Comparison of ENCODE assay signal across 30 cellular contexts in the genomic region with DNA sequence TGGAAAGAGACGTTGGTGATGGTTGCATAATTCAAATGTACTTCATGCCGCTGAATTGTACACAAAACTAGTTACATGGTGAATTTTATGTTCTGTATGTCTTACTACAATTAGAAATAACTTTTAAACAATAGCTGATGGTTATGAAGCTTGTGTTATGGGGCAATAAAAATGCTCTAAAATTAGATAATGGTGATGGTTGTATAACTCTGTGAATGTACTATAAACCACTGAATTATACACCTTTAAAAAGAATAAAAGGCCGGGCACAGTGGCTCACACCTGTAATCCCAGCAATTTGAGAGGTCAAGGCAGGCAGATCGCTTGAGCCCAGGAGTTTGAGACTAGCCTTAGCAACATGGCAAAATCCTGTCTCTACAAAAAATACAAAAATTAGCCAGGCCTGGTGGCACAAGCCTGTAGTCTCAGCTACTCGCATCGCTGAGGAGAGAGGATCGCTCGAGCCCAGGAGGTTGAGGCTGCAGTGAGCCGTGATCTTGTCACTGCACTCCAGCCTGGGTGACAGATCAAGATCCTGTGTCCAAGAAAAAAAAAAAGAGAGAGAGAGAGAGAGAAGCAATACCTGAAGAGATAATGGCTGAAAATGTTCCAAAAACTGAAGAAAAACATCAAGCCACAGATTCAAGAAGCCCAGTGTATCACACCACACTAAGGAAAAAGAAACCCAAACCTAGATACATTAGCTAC. TPM values are rescaled to one million over a fixed set of nuclear protein-coding genes. Genes with fewer than 3 reads are reported as not detected.
DNase-seq lines count a peak whose midpoint lies in the region; ATAC-seq and TF ChIP-seq lines count a peak whose summit lies in the region.
"Had no signal": no experiment of that assay in that cellular context is flagged by ENCODE, and none has a peak within 500 bp of the region (broad histone marks: within the 10 kb centered on the region; RNA-seq: fewer than 3 reads in every experiment).

No MANE protein-coding gene starts in this region.

- DNase-seq in activated naive CD4-positive, alpha-beta T cell (lab: John Stamatoyannopoulos, UW): no peak
- no peak for DNase-seq in activated naive CD8-positive, alpha-beta T cell treated with anti-CD3 and anti-CD28 coated beads, Interleukin-2, amount 10 ng/mL, durations not matched to agents 7 days and 5 days
- DNase-seq in mesothelial cell of epicardium (ENCODE audit: low spot score in 2 of 2, unreplicated experiment in 2 of 2) (no peak), OCI-M2 (lab: John Stamatoyannopoulos, UW; ENCODE audit: unreplicated experiment) (no peak), NCI-H1436 (lab: John Stamatoyannopoulos, UW) (no peak)
- DNase-seq in naive thymus-derived CD8-positive, alpha-beta T cell: no peak
- DNase-seq: activated CD4-positive, alpha-beta T cell treated with anti-CD3 and anti-CD28 coated beads, Interleukin-2, amount 50 U/mL, for 48 hours; activated gamma-delta T cell; adrenal gland; DMS79 treated with DMSO at 0.1 percent for 48 hours; foreskin fibroblast; GF-D8; H7; NCI-H1092 treated with DMSO at 0.1 percent for 48 hours; NCI-H1930; NCI-H526; retina; RPMI8226; stimulated activated CD4-positive, alpha-beta T cell treated with anti-CD3 and anti-CD28 coated beads, Interleukin-1b, Interleukin-23, amount 100 ng/mL, for 48 hours; upper lobe of right lung had no signal

- no peak overlapping the region for H3K4me3 ChIP-seq in skeletal muscle tissue (ENCODE audit: low read length in 3 of 3)
- H3K4me3 ChIP-seq: adrenal gland, SJSA1, smooth muscle cell, upper lobe of right lung had no signal

- no peaks in the 10 kb centered on the region for H3K36me3 ChIP-seq in skeletal muscle tissue (ENCODE audit: control insufficient read depth in 3 of 3, insufficient read depth in 3 of 3, low read length in 3 of 3)
- H3K36me3 ChIP-seq: adrenal gland, SJSA1, upper lobe of right lung had no signal

- H3K36me3 Mint-ChIP-seq in activated naive CD4-positive, alpha-beta T cell treated with anti-CD3 and anti-CD28 coated beads, Interleukin-2, amount 50 U/mL, for 24 hours: no peaks in the 10 kb centered on the region
- peaks cover 7% of the 10 kb centered on the region for H3K36me3 Mint-ChIP-seq in activated naive CD8-positive, alpha-beta T cell treated with anti-CD3 and anti-CD28 coated beads, Interleukin-2, amount 10 ng/mL, durations not matched to agents 7 days and 5 days
- H3K36me3 Mint-ChIP-seq in mesothelial cell of epicardium: no peaks in the 10 kb centered on the region
- H3K36me3 Mint-ChIP-seq in naive thymus-derived CD8-positive, alpha-beta T cell: no peaks in the 10 kb centered on the region
- H3K36me3 Mint-ChIP-seq: IgD-negative memory B cell had no signal

- no peaks in the 10 kb centered on the region for H3K9me3 Mint-ChIP-seq in activated naive CD4-positive, alpha-beta T cell treated with anti-CD3 and anti-CD28 coated beads, Interleukin-2, amount 50 U/mL, for 24 hours
- H3K9me3 Mint-ChIP-seq in activated naive CD8-positive, alpha-beta T cell treated with anti-CD3 and anti-CD28 coated beads, Interleukin-2, amount 10 ng/mL, durations not matched to agents 7 days and 5 days: no peaks in the 10 kb centered on the region
- no peaks in the 10 kb centered on the region for H3K9me3 Mint-ChIP-seq in mesothelial cell of epicardium
- H3K9me3 Mint-ChIP-seq in naive thymus-derived CD8-positive, alpha-beta T cell: no peaks in the 10 kb centered on the region
- H3K9me3 Mint-ChIP-seq: IgD-negative memory B cell had no signal

- H3K9me3 ChIP-seq in skeletal muscle tissue (ENCODE audit: control insufficient read depth in 3 of 3, low read length in 3 of 3): no peaks in the 10 kb centered on the region
- H3K9me3 ChIP-seq: adrenal gland, SJSA1, upper lobe of right lung had no signal

- H3K27me3 ChIP-seq in skeletal muscle tissue (ENCODE audit: control insufficient read depth in 3 of 3, insufficient read depth in 3 of 3, low read length in 3 of 3): no peaks in the 10 kb centered on the region
- H3K27me3 ChIP-seq: adrenal gland, SJSA1, upper lobe of right lung had no signal

- H3K4me1 ChIP-seq in skeletal muscle tissue (ENCODE audit: control insufficient read depth in 3 of 3, insufficient read depth in 3 of 3, low read length in 3 of 3): peaks cover 18 to 36% (median 26%) of the 10 kb centered on the region in 3 donors

- no peak overlapping the region for H3K9ac ChIP-seq in skeletal muscle tissue (ENCODE audit: low read depth in 1 of 3, low read length in 3 of 3)

- POLR2A ChIA-PET in activated naive CD8-positive, alpha-beta T cell treated with anti-CD3 and anti-CD28 coated beads, Interleukin-2, amount 10 ng/mL, durations not matched to agents 7 days and 5 days (lab: Charles Lee): no interaction called here
- POLR2A ChIA-PET in naive thymus-derived CD8-positive, alpha-beta T cell (lab: Charles Lee): interaction anchor here (0.8 kb wide), 1 partner anchor 199 kb away, joined by 3 read pairs; a partner anchor contains a TSS

- no peak for ATAC-seq in activated naive CD8-positive, alpha-beta T cell treated with anti-CD3 and anti-CD28 coated beads, Interleukin-2, amount 10 ng/mL, durations not matched to agents 7 days and 5 days (ENCODE audit: low read depth)
- ATAC-seq in naive thymus-derived CD8-positive, alpha-beta T cell: no peak
- ATAC-seq: esophagus mucosa, upper lobe of right lung had no signal

- peaks cover 46% of the 10 kb centered on the region for H3K4me1 Mint-ChIP-seq in activated naive CD4-positive, alpha-beta T cell treated with anti-CD3 and anti-CD28 coated beads, Interleukin-2, amount 50 U/mL, for 24 hours
- peaks cover 23% of the 10 kb centered on the region for H3K4me1 Mint-ChIP-seq in activated naive CD8-positive, alpha-beta T cell treated with anti-CD3 and anti-CD28 coated beads, Interleukin-2, amount 10 ng/mL, durations not matched to agents 7 days and 5 days
- peaks cover 23% of the 10 kb centered on the region for H3K4me1 Mint-ChIP-seq in mesothelial cell of epicardium
- peaks cover 12 to 56% (median 39%) of the 10 kb centered on the region in 4 donors for H3K4me1 Mint-ChIP-seq in naive thymus-derived CD8-positive, alpha-beta T cell

- peak overlapping the region; percentile 2 for H3K27ac Mint-ChIP-seq in activated naive CD4-positive, alpha-beta T cell treated with anti-CD3 and anti-CD28 coated beads, Interleukin-2, amount 50 U/mL, for 24 hours
- H3K27ac Mint-ChIP-seq in activated naive CD8-positive, alpha-beta T cell treated with anti-CD3 and anti-CD28 coated beads, Interleukin-2, amount 10 ng/mL, durations not matched to agents 7 days and 5 days: peak overlapping the region; percentile 4
- H3K27ac Mint-ChIP-seq in mesothelial cell of epicardium: peak overlapping the region; percentile 31
- peak overlapping the region in 3 of 10 donors; percentile 8 to 78 (median 40) for H3K27ac Mint-ChIP-seq in naive thymus-derived CD8-positive, alpha-beta T cell
- H3K27ac Mint-ChIP-seq: IgD-negative memory B cell had no signal

- no peak overlapping the region for H3K4me3 Mint-ChIP-seq in activated naive CD4-positive, alpha-beta T cell treated with anti-CD3 and anti-CD28 coated beads, Interleukin-2, amount 50 U/mL, for 24 hours
- no peak overlapping the region for H3K4me3 Mint-ChIP-seq in activated naive CD8-positive, alpha-beta T cell treated with anti-CD3 and anti-CD28 coated beads, Interleukin-2, amount 10 ng/mL, durations not matched to agents 7 days and 5 days
- H3K4me3 Mint-ChIP-seq in mesothelial cell of epicardium: no peak overlapping the region
- no peak overlapping the region for H3K4me3 Mint-ChIP-seq in naive thymus-derived CD8-positive, alpha-beta T cell

- TF ChIP-seq CTCF in mesothelial cell of epicardium (IDR thresholded peaks at IDR 0.05; ENCODE audit: unreplicated experiment): no peak

- no peaks in the 10 kb centered on the region for H3K27me3 Mint-ChIP-seq in activated naive CD4-positive, alpha-beta T cell treated with anti-CD3 and anti-CD28 coated beads, Interleukin-2, amount 50 U/mL, for 24 hours
- no peaks in the 10 kb centered on the region for H3K27me3 Mint-ChIP-seq in activated naive CD8-positive, alpha-beta T cell treated with anti-CD3 and anti-CD28 coated beads, Interleukin-2, amount 10 ng/mL, durations not matched to agents 7 days and 5 days
- no peaks in the 10 kb centered on the region for H3K27me3 Mint-ChIP-seq in mesothelial cell of epicardium (ENCODE audit: low read depth)
- H3K27me3 Mint-ChIP-seq in naive thymus-derived CD8-positive, alpha-beta T cell: no peaks in the 10 kb centered on the region
- H3K27me3 Mint-ChIP-seq: IgD-negative memory B cell had no signal

- peak overlapping the region; percentile 13 for H3K27ac ChIP-seq in skeletal muscle tissue (ENCODE audit: low read depth, low read length)
- H3K27ac ChIP-seq: adrenal gland, SJSA1, upper lobe of right lung had no signal

RNA-seq across cellular contexts. Expression of a gene that starts 6.3 kb away (rescaled TPM):
- not detected for total RNA-seq in activated naive CD8-positive, alpha-beta T cell treated with anti-CD3 and anti-CD28 coated beads, Interleukin-2, amount 10 ng/mL, durations not matched to agents 7 days and 5 days
- total RNA-seq in mesothelial cell of epicardium (not detected in 3 replicates), skeletal muscle tissue (not detected)
- not detected for total RNA-seq in naive thymus-derived CD8-positive, alpha-beta T cell
- polyA plus RNA-seq in naive thymus-derived CD8-positive, alpha-beta T cell: not detected
- total RNA-seq: adrenal gland; esophagus mucosa; H7; omental fat pad; SJSA1; smooth muscle cell; subcutaneous adipose tissue; T-helper 1 cell treated with Interleukin-12 subunit alpha and Interleukin-12 subunit beta and Interleukin-4 antibody, amounts not matched to agents 30 ng/mL and 1 ng/mL, for 36 hours; upper lobe of right lung had no signal
- polyA plus RNA-seq: adrenal gland, BJ, IgD-negative memory B cell had no signal
